9 cellular contexts compared by ENCODE assay signal in genomic region chr3:71423151-71423906, GRCh38.
A peak's percentile ranks its signal among the peaks of the same experiment; 100 is the strongest.
DNase-seq lines count a peak whose midpoint lies in the region; ATAC-seq and TF ChIP-seq lines count a peak whose summit lies in the region.
"Had no signal": no experiment of that assay in that cellular context is flagged by ENCODE, and none has a peak within 500 bp of the region (broad histone marks: within the 10 kb centered on the region; RNA-seq: fewer than 3 reads in every experiment).

No MANE protein-coding gene starts in this region.

- no peak overlapping the region for H3K4me3 ChIP-seq in mammary epithelial cell (replicated peaks in 1 of 3; ENCODE audit: insufficient read depth in 1 of 3, low read depth in 2 of 3, low read length in 3 of 3)

- ATAC-seq in naive B cell (ENCODE audit: low read depth in 2 of 2) (no peak), GM21576 (IDR thresholded peaks at IDR 0.05; ENCODE audit: unreplicated experiment) (no peak), GM18870 (IDR thresholded peaks at IDR 0.05; ENCODE audit: unreplicated experiment) (no peak)

- no peak overlapping the region for H3K9ac ChIP-seq in mammary epithelial cell (ENCODE audit: insufficient read depth, low read length)

- H3K4me3 Mint-ChIP-seq in naive B cell: peak overlapping the region in 7 of 8 donors; percentile 41 to 89 (median 74)
- no peak overlapping the region for H3K4me3 Mint-ChIP-seq in activated T-helper 1 cell treated with anti-CD3 and anti-CD28 coated beads, Interleukin-12 subunit alpha, Interleukin-12 subunit beta, Interleukin-2, Interleukin-4 antibody, amounts not matched to agents 30 ng/mL and 10 ng/mL and 1 ng/mL, durations not matched to agents 14 hours and 24 hours and 36 hours

- DNase-seq in Daoy (ENCODE audit: low read depth) (peak; percentile 69), NCI-H2029 treated with DMSO at 0.1 percent for 48 hours (lab: John Stamatoyannopoulos, UW) (peak; percentile 29), mammary epithelial cell (peak; percentile 96), naive B cell (no peak)
- DNase-seq in activated CD8-positive, alpha-beta memory T cell treated with anti-CD3 and anti-CD28 coated beads for 24 hours: no peak
- no peak for DNase-seq in activated T-helper 1 cell treated with anti-CD3 and anti-CD28 coated beads, Interleukin-12 subunit alpha, Interleukin-12 subunit beta, Interleukin-2, Interleukin-4 antibody, amounts not matched to agents 30 ng/mL and 10 ng/mL and 1 ng/mL, durations not matched to agents 14 hours and 24 hours and 36 hours (ENCODE audit: low spot score)
- DNase-seq: NCI-H446 had no signal

- H3K79me2 ChIP-seq in mammary epithelial cell (ENCODE audit: insufficient read depth, low read length): peaks cover 6% of the 10 kb centered on the region

- WGBS in mammary epithelial cell (ENCODE audit: low coverage, missing lambda C conversion rate): 40% methylated on average over 12 of the region's 12 CpGs

- intact Hi-C loops in mammary epithelial cell (cut with micrococcal nuclease): loop anchor here (2.0 to 10.0 kb wide), 2 partner anchors 157 to 261 kb away; no protein-coding TSS in a partner anchor
- intact Hi-C loops in activated T-helper 1 cell treated with anti-CD3 and anti-CD28 coated beads, Interleukin-12 subunit alpha, Interleukin-12 subunit beta, Interleukin-2, Interleukin-4 antibody, amounts not matched to agents 30 ng/mL and 10 ng/mL and 1 ng/mL, durations not matched to agents 14 hours and 24 hours and 36 hours (cut with micrococcal nuclease): loop anchor here (2.0 to 5.0 kb wide), 3 partner anchors 41 to 163 kb away; no protein-coding TSS in a partner anchor

- no TSS peak for BruUV-seq in mammary epithelial cell (replicated peaks; lab: Mats Ljungman, UMichigan)

- TF ChIP-seq CTCF in mammary epithelial cell (conservative IDR thresholded peaks at IDR 0.05 in 1 of 2, IDR thresholded peaks at IDR 0.05 in 1 of 2; ENCODE audit: extremely low read depth in 1 of 2, insufficient read depth in 1 of 2, low read depth in 1 of 2, low read length in 2 of 2): peak; percentile 42 to 44

- peak overlapping the region; percentile 34 for H3K4me2 ChIP-seq in mammary epithelial cell (ENCODE audit: insufficient read depth, low read depth, low read length)

- H3K27me3 ChIP-seq in mammary epithelial cell (ENCODE audit: insufficient read depth, low read length): no peaks in the 10 kb centered on the region

- no peaks in the 10 kb centered on the region for H3K27me3 Mint-ChIP-seq in naive B cell
- H3K27me3 Mint-ChIP-seq in activated T-helper 1 cell treated with anti-CD3 and anti-CD28 coated beads, Interleukin-12 subunit alpha, Interleukin-12 subunit beta, Interleukin-2, Interleukin-4 antibody, amounts not matched to agents 30 ng/mL and 10 ng/mL and 1 ng/mL, durations not matched to agents 14 hours and 24 hours and 36 hours (ENCODE audit: insufficient read depth): peaks cover 61% of the 10 kb centered on the region

- H3K27ac Mint-ChIP-seq in naive B cell: peak overlapping the region; percentile 96 to 100 (median 98)
- no peak overlapping the region for H3K27ac Mint-ChIP-seq in activated T-helper 1 cell treated with anti-CD3 and anti-CD28 coated beads, Interleukin-12 subunit alpha, Interleukin-12 subunit beta, Interleukin-2, Interleukin-4 antibody, amounts not matched to agents 30 ng/mL and 10 ng/mL and 1 ng/mL, durations not matched to agents 14 hours and 24 hours and 36 hours

- H3K36me3 ChIP-seq in mammary epithelial cell (ENCODE audit: insufficient read depth, low read length): no peaks in the 10 kb centered on the region

- peak overlapping the region; percentile 58 for H3K27ac ChIP-seq in mammary epithelial cell (ENCODE audit: insufficient read depth, low read depth, low read length)

- no peaks in the 10 kb centered on the region for H4K20me1 ChIP-seq in mammary epithelial cell (ENCODE audit: insufficient read depth, low read length)

- CTCF ChIA-PET in mammary epithelial cell (lab: Charles Lee; ENCODE audit: low non-redundant PET): no interaction called here

- H3K36me3 Mint-ChIP-seq in naive B cell: peaks cover 11 to 16% of the 10 kb centered on the region in 2 donors
- H3K36me3 Mint-ChIP-seq in activated T-helper 1 cell treated with anti-CD3 and anti-CD28 coated beads, Interleukin-12 subunit alpha, Interleukin-12 subunit beta, Interleukin-2, Interleukin-4 antibody, amounts not matched to agents 30 ng/mL and 10 ng/mL and 1 ng/mL, durations not matched to agents 14 hours and 24 hours and 36 hours (ENCODE audit: low read depth): no peaks in the 10 kb centered on the region

- peaks cover 38% of the 10 kb centered on the region for H3K4me1 ChIP-seq in mammary epithelial cell (ENCODE audit: insufficient read depth, low read length)

- peak overlapping the region; percentile 39 for H2AFZ ChIP-seq in mammary epithelial cell (ENCODE audit: low read depth, low read length)

- H3K9me3 ChIP-seq in mammary epithelial cell (replicated peaks; ENCODE audit: insufficient read depth, low read length): no peaks in the 10 kb centered on the region

- H3K4me1 Mint-ChIP-seq in naive B cell: peaks cover 77 to 97% (median 93%) of the 10 kb centered on the region in 3 donors
- H3K4me1 Mint-ChIP-seq in activated T-helper 1 cell treated with anti-CD3 and anti-CD28 coated beads, Interleukin-12 subunit alpha, Interleukin-12 subunit beta, Interleukin-2, Interleukin-4 antibody, amounts not matched to agents 30 ng/mL and 10 ng/mL and 1 ng/mL, durations not matched to agents 14 hours and 24 hours and 36 hours (ENCODE audit: low read depth): peaks cover 22% of the 10 kb centered on the region

- dilution Hi-C loops in mammary epithelial cell (cut with HindIII; ENCODE audit: low sequenced_read_pairs): no loop called here

- in situ Hi-C loops in mammary epithelial cell (cut with MboI; ENCODE audit: low sequenced_read_pairs in 2 of 2): loop anchor here in 1 of 2 donors (10.0 kb wide), 1 partner anchor 151 kb away; no protein-coding TSS in a partner anchor

- peaks cover 0 to 2% (median 0%) of the 10 kb centered on the region in 7 donors for H3K9me3 Mint-ChIP-seq in naive B cell
- H3K9me3 Mint-ChIP-seq in activated T-helper 1 cell treated with anti-CD3 and anti-CD28 coated beads, Interleukin-12 subunit alpha, Interleukin-12 subunit beta, Interleukin-2, Interleukin-4 antibody, amounts not matched to agents 30 ng/mL and 10 ng/mL and 1 ng/mL, durations not matched to agents 14 hours and 24 hours and 36 hours: no peaks in the 10 kb centered on the region

Comparison
In these comparisons a context has a peak if more than half of its experiments do, and no peak if none do; other contexts are left out.
1. DNase-seq: peak in Daoy (single experiment), NCI-H2029 treated with DMSO at 0.1 percent for 48 hours (single experiment) and mammary epithelial cell (single experiment); none in naive B cell (single experiment), activated CD8-positive, alpha-beta memory T cell treated with anti-CD3 and anti-CD28 coated beads for 24 hours (single experiment) and activated T-helper 1 cell treated with anti-CD3 and anti-CD28 coated beads, Interleukin-12 subunit alpha, Interleukin-12 subunit beta, Interleukin-2, Interleukin-4 antibody, amounts not matched to agents 30 ng/mL and 10 ng/mL and 1 ng/mL, durations not matched to agents 14 hours and 24 hours and 36 hours (single experiment).